In genomic region chr12:78038541-78038940, GRCh38 we compare ENCODE assay signal across 20 cellular contexts.
"Had no signal": no experiment of that assay in that cellular context is flagged by ENCODE, and none has a peak within 500 bp of the region (broad histone marks: within the 10 kb centered on the region; RNA-seq: fewer than 3 reads in every experiment).

No MANE protein-coding gene starts in this region.

- H3K4me3 ChIP-seq: ascending aorta, colonic mucosa, esophagus muscularis mucosa, hepatocyte, mucosa of descending colon, ovary, prostate gland, thoracic aorta had no signal

- H3K27ac ChIP-seq: ascending aorta, colonic mucosa, esophagus muscularis mucosa, hepatocyte, left lung, ovary, prostate gland, thoracic aorta had no signal

- DNase-seq: activated CD4-positive, alpha-beta T cell treated with anti-CD3 and anti-CD28 coated beads for 1 hour; activated gamma-delta T cell treated with Interleukin-2 at 50 U/mL for 16 hours; activated T-cell treated with anti-CD3 and anti-CD28 coated beads, Interleukin-2, amount 50 U/mL, for 1 hour; central memory CD4-positive, alpha-beta T cell; colonic mucosa; glutamatergic neuron; kidney glomerular epithelial cell; left lung; mammary epithelial cell; mucosa of descending colon; ovary; stimulated activated CD4-positive, alpha-beta T cell treated with anti-CD3 and anti-CD28 coated beads, Interleukin-2, amount 100 ng/mL, for 48 hours; stimulated activated CD8-positive, alpha-beta memory T cell treated with anti-CD3 and anti-CD28 coated beads, Interleukin-4, amount 100 ng/mL, for 48 hours; stimulated activated naive B cell treated with anti-CD40 and anti-IgM and Interleukin-4, amounts not matched to agents 10 μg/mL and 1 μg/mL and 100 μg/mL, for 72 hours; T-cell had no signal

- H2AFZ ChIP-seq: hepatocyte had no signal

- H3K4me1 ChIP-seq: ascending aorta, colonic mucosa, left lung, prostate gland had no signal

- H3K9me3 ChIP-seq: ascending aorta, colonic mucosa, esophagus muscularis mucosa, mucosa of descending colon, ovary, prostate gland, thoracic aorta had no signal

- H3K36me3 ChIP-seq: ascending aorta, colonic mucosa, esophagus muscularis mucosa, left lung, ovary, prostate gland, thoracic aorta had no signal

- H3K27me3 ChIP-seq: ascending aorta, colonic mucosa, esophagus muscularis mucosa, hepatocyte, left lung, ovary had no signal
